ENCODE assay signal across 8 cellular contexts in genomic region chr6:17601389-17601703, GRCh38. TPM values are rescaled to one million over a fixed set of nuclear protein-coding genes. Genes with fewer than 3 reads are reported as not detected.
DNase-seq lines count a peak whose midpoint lies in the region; ATAC-seq, FAIRE-seq and TF ChIP-seq lines count a peak whose summit lies in the region.

No MANE protein-coding gene starts in this region.

- ATAC-seq in IMR-90 (ENCODE audit: low read depth) (no peak), HG03097 (IDR thresholded peaks at IDR 0.05; ENCODE audit: low FRiP score, unreplicated experiment) (no peak), GM19467 (IDR thresholded peaks at IDR 0.05; ENCODE audit: unreplicated experiment) (no peak)

- H2BK15ac ChIP-seq in IMR-90 (ENCODE audit: low read depth, low read length) = no peak overlapping the region

- 0 out of 2 replicates have a peak, but pooled peaks cover under 1% of the 10 kb centered on the region for H3K9me1 ChIP-seq in IMR-90 (ENCODE audit: insufficient read depth, low read length)

- no peaks in the 10 kb centered on the region for H3K9me3 ChIP-seq in IMR-90 (ENCODE audit: control insufficient read depth, insufficient read depth, low read length)
- no peaks in the 10 kb centered on the region for H3K9me3 ChIP-seq in mucosa of stomach (ENCODE audit: control insufficient read depth, low read length)

- H3K14ac ChIP-seq in IMR-90 (replicated peaks; ENCODE audit: low read depth, low read length) = peak overlapping the region; percentile 54; the same call in 1 of the 2 replicates

- H2AK5ac ChIP-seq in IMR-90 (ENCODE audit: low read depth, low read length) = no peak overlapping the region

- H4K8ac ChIP-seq in IMR-90 (ENCODE audit: low read depth in 2 of 2, low read length in 2 of 2) = no peak overlapping the region

- 0 out of 2 replicates have a peak, but pooled peaks cover 3% of the 10 kb centered on the region for H4K20me1 ChIP-seq in IMR-90 (ENCODE audit: insufficient read depth, low read length)

- CTCF ChIA-PET in AG04449 (lab: Yijun Ruan, JAX) (interaction anchor here (1.0 to 5.0 kb wide), 6 partner anchors 8 to 447 kb away, joined by 3 to 20 read pairs (median 8); no protein-coding TSS in a partner anchor), IMR-90 (lab: Yijun Ruan, JAX) (no interaction called here)

- no peak overlapping the region for H4K91ac ChIP-seq in IMR-90 (ENCODE audit: insufficient read depth, low read depth, low read length)

- in situ Hi-C loops in IMR-90 (cut with MboI; ENCODE audit: low sequenced_read_pairs) = no loop called here

- H3K27ac ChIP-seq in IMR-90 (ENCODE audit: insufficient read depth, low read length) = no peak overlapping the region

- H3K4ac ChIP-seq in IMR-90 (ENCODE audit: low read depth, low read length) = no peak overlapping the region

- no peak for TF ChIP-seq RAD21 in IMR-90 (IDR thresholded peaks at IDR 0.05; ENCODE audit: low read length)

- H3K4me2 ChIP-seq in IMR-90 (ENCODE audit: low read depth, low read length) = peak overlapping the region; percentile 85

- DNase-seq in AG04449 (ENCODE audit: low read depth, low spot score) = no peak
- peak; percentile 5 for DNase-seq in IMR-90
- no peak for DNase-seq in bronchial epithelial cell (ENCODE audit: low read depth)
- DNase-seq in 8988T = no peak
- no peak for DNase-seq in Kasumi-1 (lab: John Stamatoyannopoulos, UW)

- peak overlapping the region; percentile 30 for H3K9ac ChIP-seq in IMR-90 (ENCODE audit: low read depth, low read length)
- H3K9ac ChIP-seq in mucosa of stomach (ENCODE audit: low read length) = peak overlapping the region; percentile 94

- BruUV-seq in IMR-90 (replicated peaks; lab: Mats Ljungman, UMichigan) = no TSS peak

- H3K79me1 ChIP-seq in IMR-90 (ENCODE audit: low read depth in 1 of 2, low read length in 2 of 2) = peaks cover 10 to 13% of the 10 kb centered on the region in 2 experiments; a peak in 3 of 4 replicates

- no peak overlapping the region for H2AK9ac ChIP-seq in IMR-90 (replicated peaks; ENCODE audit: low read depth, low read length, poor library complexity)

- no peak for TF ChIP-seq POLR2A in IMR-90 (IDR thresholded peaks at IDR 0.05; ENCODE audit: low read depth, low read length)

- no peak overlapping the region for H2BK5ac ChIP-seq in IMR-90 (ENCODE audit: low read depth, low read length, poor library complexity, severe bottlenecking)

- TF ChIP-seq CTCF in AG04449 (IDR thresholded peaks at IDR 0.05; ENCODE audit: insufficient read depth, low read length, missing control alignments) (no peak), IMR-90 (conservative IDR thresholded peaks at IDR 0.05; ENCODE audit: low read depth, low read length) (no peak), bronchial epithelial cell (IDR thresholded peaks at IDR 0.05; ENCODE audit: insufficient read depth, low read length, severe bottlenecking) (no peak)

- no peak overlapping the region for H3K56ac ChIP-seq in IMR-90 (ENCODE audit: extremely low read depth, insufficient read depth, low read length)

- H3K27me3 ChIP-seq in IMR-90 (ENCODE audit: control insufficient read depth, insufficient read depth, low read length) = no peaks in the 10 kb centered on the region
- H3K27me3 ChIP-seq in bronchial epithelial cell (ENCODE audit: control insufficient read depth, insufficient read depth, low read length) = no peaks in the 10 kb centered on the region
- no peaks in the 10 kb centered on the region for H3K27me3 ChIP-seq in mucosa of stomach (ENCODE audit: control insufficient read depth, insufficient read depth, low read length)

- no peak overlapping the region for H3K18ac ChIP-seq in IMR-90 (ENCODE audit: low read depth, low read length)

- peaks cover 6% of the 10 kb centered on the region for H3K4me1 ChIP-seq in IMR-90 (ENCODE audit: control insufficient read depth, insufficient read depth, low read length)
- peaks cover 3% of the 10 kb centered on the region for H3K4me1 ChIP-seq in mucosa of stomach (ENCODE audit: control insufficient read depth, insufficient read depth, low read length)

- no peak overlapping the region for H2BK20ac ChIP-seq in IMR-90 (ENCODE audit: low read depth, low read length)

- no peak overlapping the region for H2BK120ac ChIP-seq in IMR-90 (ENCODE audit: low read depth, low read length)

- H2AFZ ChIP-seq in IMR-90 (replicated peaks; ENCODE audit: low read length, poor library complexity) = peak overlapping the region; percentile 97

- H4K5ac ChIP-seq in IMR-90 (ENCODE audit: low read depth, low read length) = no peak overlapping the region

- POLR2A ChIA-PET in AG04449 (lab: Yijun Ruan, JAX) (no interaction called here), IMR-90 (lab: Charles Lee; ENCODE audit: unreplicated experiment) (no interaction called here)

- peak overlapping the region; percentile 91 for H3K4me3 ChIP-seq in AG04449 (ENCODE audit: low read depth, low read length)
- H3K4me3 ChIP-seq in IMR-90 (ENCODE audit: insufficient read depth, low read depth, low read length) = peak overlapping the region; percentile 60
- peak overlapping the region; percentile 88 for H3K4me3 ChIP-seq in bronchial epithelial cell (ENCODE audit: low read depth, low read length)
- H3K4me3 ChIP-seq in mucosa of stomach (ENCODE audit: low read length) = peak overlapping the region; percentile 87

- peak overlapping the region; percentile 57; the same call in 1 of the 2 replicates for H3K23ac ChIP-seq in IMR-90 (ENCODE audit: low read depth, low read length)

- FAIRE-seq in bronchial epithelial cell (lab: Jason Lieb, UNC) = no peak

- intact Hi-C loops in IMR-90 (cut with micrococcal nuclease) = no loop called here

- WGBS in IMR-90 (ENCODE audit: extremely low coverage in 2 of 2, insufficient read length in 1 of 2), 2 experiments = no CpG with 5 or more reads among the region's 5 CpGs

- H3K36me3 ChIP-seq in IMR-90 (ENCODE audit: control insufficient read depth, insufficient read depth, low read length) = peaks cover under 1% of the 10 kb centered on the region
- no peaks in the 10 kb centered on the region for H3K36me3 ChIP-seq in bronchial epithelial cell (ENCODE audit: control insufficient read depth, insufficient read depth, low read length)
- no peaks in the 10 kb centered on the region for H3K36me3 ChIP-seq in mucosa of stomach (ENCODE audit: control insufficient read depth, insufficient read depth, low read length)

- dilution Hi-C loops in IMR-90 (cut with HindIII; ENCODE audit: low sequenced_read_pairs, unreplicated experiment) = no loop called here

TF ChIP-seq in IMR-90, 13 proteins besides CTCF, POLR2A, EP300 and RAD21:
- TF ChIP-seq MAFK (IDR thresholded peaks at IDR 0.05; ENCODE audit: low read depth, low read length) = no peak
- TF ChIP-seq CEBPB (IDR thresholded peaks at IDR 0.05; ENCODE audit: low read depth, low read length) = 0 out of 2 replicates have a peak, but pooled peaks have one; percentile 7
- TF ChIP-seq USF2 (IDR thresholded peaks at IDR 0.05; ENCODE audit: low read depth, low read length) = no peak
- no peak for TF ChIP-seq MXI1 (IDR thresholded peaks at IDR 0.05; ENCODE audit: borderline replicate concordance, low read depth, low read length)
- TF ChIP-seq BHLHE40 (IDR thresholded peaks at IDR 0.05; ENCODE audit: low read depth, low read length) = no peak

RNA-seq across cellular contexts. Expression of gene FAM8A1, which starts 1.2 kb away (rescaled TPM):
- total RNA-seq in IMR-90 (2012; rRNA removed) (8.2 and 17.2 TPM in 2 replicates), bronchial epithelial cell (6.3 and 9.6 TPM in 2 replicates)
- polyA plus RNA-seq in IMR-90 (2012; rRNA removed) = 6.2 and 8.1 TPM in 2 replicates
- polyA plus RNA-seq in IMR-90 (2012; cell fraction: cytosol; rRNA removed) = 2.0 and 2.6 TPM in 2 replicates
- 2.6 and 8.1 TPM in 2 replicates for polyA plus RNA-seq in IMR-90 (2012; cell fraction: nucleus; rRNA removed; ENCODE audit: low replicate concordance)
